ENCODE assay signal across 15 cellular contexts in the genomic region with DNA sequence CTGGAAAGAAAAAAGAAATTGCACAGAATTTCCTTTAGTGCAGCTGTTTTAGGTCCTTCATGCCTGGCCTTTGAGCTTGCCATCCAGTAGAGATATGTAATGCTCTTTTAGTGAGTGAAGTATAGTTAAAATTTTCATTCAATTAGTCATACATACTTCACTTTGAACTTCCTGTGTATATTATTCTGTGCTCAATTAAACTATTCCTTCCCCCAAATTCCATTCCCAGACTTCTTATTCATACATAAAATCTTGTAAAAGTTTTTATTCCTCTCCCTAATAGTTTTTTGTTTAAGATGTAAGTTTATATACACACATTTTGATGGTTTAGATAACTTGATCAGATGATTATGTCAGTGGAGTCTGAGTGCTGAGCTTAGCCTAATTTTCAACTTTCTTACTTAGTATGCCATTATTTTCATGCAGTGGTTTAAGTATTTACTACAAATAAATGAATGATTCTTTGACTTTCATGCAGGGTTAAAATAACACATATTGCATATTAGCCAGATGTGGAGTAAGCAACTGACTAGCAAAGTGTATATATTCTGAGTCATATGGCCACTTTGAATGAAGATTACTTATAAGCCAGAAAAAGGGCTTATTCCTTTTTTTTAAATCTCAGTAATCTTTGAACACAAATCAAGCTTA. TPM values are rescaled to one million over a fixed set of nuclear protein-coding genes. Genes with fewer than 3 reads are reported as not detected.
DNase-seq lines count a peak whose midpoint lies in the region; ATAC-seq, FAIRE-seq and TF ChIP-seq lines count a peak whose summit lies in the region.
"Had no signal": no experiment of that assay in that cellular context is flagged by ENCODE, and none has a peak within 500 bp of the region (broad histone marks: within the 10 kb centered on the region; RNA-seq: fewer than 3 reads in every experiment).

No MANE protein-coding gene starts in this region.

- H3K4me3 ChIP-seq in bronchial epithelial cell (ENCODE audit: low read depth, low read length) (no peak overlapping the region), left lung (no peak overlapping the region)
- H3K4me3 ChIP-seq: spleen had no signal

- no peaks in the 10 kb centered on the region for H3K27me3 ChIP-seq in bronchial epithelial cell (ENCODE audit: control insufficient read depth, insufficient read depth, low read length)
- H3K27me3 ChIP-seq in left lung, result no peaks in the 10 kb centered on the region
- H3K27me3 ChIP-seq: spleen had no signal

- H3K27ac ChIP-seq in left lung, result peak overlapping the region; percentile 35

- peaks cover 10% of the 10 kb centered on the region for H3K36me3 ChIP-seq in bronchial epithelial cell (ENCODE audit: control insufficient read depth, insufficient read depth, low read length)
- H3K36me3 ChIP-seq in left lung, result peaks cover 0 to 13% of the 10 kb centered on the region in 2 donors

- FAIRE-seq in bronchial epithelial cell (lab: Jason Lieb, UNC), result no peak
- FAIRE-seq: GM12891 had no signal

- DNase-seq in AG20443 (ENCODE audit: low spot score) (peak; percentile 65), LoVo (ENCODE audit: low spot score) (peak; percentile 75), bronchial epithelial cell (ENCODE audit: low read depth) (peak; percentile 68), left lung (no peak), NCI-H1417 (lab: John Stamatoyannopoulos, UW) (no peak), Kasumi-1 (lab: John Stamatoyannopoulos, UW) (no peak), NCI-H1417 treated with DMSO at 0.1 percent for 48 hours (lab: John Stamatoyannopoulos, UW) (no peak)
- DNase-seq: activated T-cell treated with anti-CD3 and anti-CD28 coated beads for 4 hours; CD8-positive, alpha-beta memory T cell; central memory CD4-positive, alpha-beta T cell; hypothalamus; NCI-H2029; spleen had no signal

- H3K9me3 ChIP-seq in left lung, result no peaks in the 10 kb centered on the region
- H3K9me3 ChIP-seq: spleen had no signal

- ATAC-seq in left lung, result peak; percentile 91
- no peak for ATAC-seq in HG03025 (IDR thresholded peaks at IDR 0.05; ENCODE audit: low FRiP score, unreplicated experiment)

- peaks cover 4 to 12% of the 10 kb centered on the region in 2 donors for H3K4me1 ChIP-seq in left lung

- intact Hi-C loops in left lung (cut with DNase I), result no loop called here

- TF ChIP-seq CTCF in bronchial epithelial cell (IDR thresholded peaks at IDR 0.05; ENCODE audit: insufficient read depth, low read length, severe bottlenecking) (no peak), left lung (IDR thresholded peaks at IDR 0.05) (no peak)

RNA-seq across cellular contexts. Expression of a gene that starts 42.5 kb away (rescaled TPM):
- total RNA-seq in bronchial epithelial cell (22.6 and 28.9 TPM in 2 replicates), left lung (10 to 100 TPM; 22.7 to 27.3 TPM)

Comparison
In these comparisons a context has a peak if more than half of its experiments do, and no peak if none do; other contexts are left out.
1. DNase-seq: peak in AG20443 (single experiment), LoVo (single experiment) and bronchial epithelial cell (single experiment); none in left lung (0 of 2), NCI-H1417 (0 of 3), Kasumi-1 (0 of 2) and NCI-H1417 treated with DMSO at 0.1 percent for 48 hours (single experiment).